In the genomic region with DNA sequence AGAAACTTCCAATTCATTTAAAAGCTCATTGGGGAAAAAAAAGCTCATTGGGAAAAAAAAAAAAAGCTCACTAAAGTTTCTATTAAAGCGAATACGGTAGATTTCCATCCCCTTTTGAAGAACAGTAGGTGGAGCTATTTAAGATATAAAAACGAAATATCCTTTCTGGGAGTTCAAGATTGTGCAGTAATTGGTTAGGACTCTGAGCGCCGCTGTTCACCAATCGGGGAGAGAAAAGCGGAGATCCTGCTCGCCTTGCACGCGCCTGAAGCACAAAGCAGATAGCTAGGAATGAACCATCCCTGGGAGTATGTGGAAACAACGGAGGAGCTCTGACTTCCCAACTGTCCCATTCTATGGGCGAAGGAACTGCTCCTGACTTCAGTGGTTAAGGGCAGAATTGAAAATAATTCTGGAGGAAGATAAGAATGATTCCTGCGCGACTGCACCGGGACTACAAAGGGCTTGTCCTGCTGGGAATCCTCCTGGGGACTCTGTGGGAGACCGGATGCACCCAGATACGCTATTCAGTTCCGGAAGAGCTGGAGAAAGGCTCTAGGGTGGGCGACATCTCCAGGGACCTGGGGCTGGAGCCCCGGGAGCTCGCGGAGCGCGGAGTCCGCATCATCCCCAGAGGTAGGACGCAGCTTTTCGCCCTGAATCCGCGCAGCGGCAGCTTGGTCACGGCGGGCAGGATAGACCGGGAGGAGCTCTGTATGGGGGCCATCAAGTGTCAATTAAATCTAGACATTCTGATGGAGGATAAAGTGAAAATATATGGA, we compare ENCODE assay signal across 8 cellular contexts. TPM values are rescaled to one million over a fixed set of nuclear protein-coding genes. Genes with fewer than 3 reads are reported as not detected.
DNase-seq lines count a peak whose midpoint lies in the region; ATAC-seq lines count a peak whose summit lies in the region.

Gene PCDHGA12 (plus strand): TSS at position 176 of the 782 bp plus-strand sequence. CDS start 253 bp downstream, at position 429.

- H2AFZ ChIP-seq in ACC112 (ENCODE audit: low read length, unreplicated experiment): peak within 1 kb of the TSS; percentile 13

- H3K9me3 Mint-ChIP-seq in activated naive CD4-positive, alpha-beta T cell treated with anti-CD3 and anti-CD28 coated beads, Interleukin-2, amount 50 U/mL, for 72 hours: peaks cover 26 to 35% of the 10 kb centered on the region in 2 donors
- H3K9me3 Mint-ChIP-seq in stimulated activated naive CD8-positive, alpha-beta T cell treated with anti-CD3 and anti-CD28 coated beads, Interleukin-15, amount 100 ng/mL, for 72 hours: peaks cover 18 to 49% of the 10 kb centered on the region in 2 donors

- peak within 1 kb of the TSS; percentile 81 to 84 for H3K4me3 Mint-ChIP-seq in stimulated activated naive CD8-positive, alpha-beta T cell treated with anti-CD3 and anti-CD28 coated beads, Interleukin-15, amount 100 ng/mL, for 72 hours

- H3K27me3 ChIP-seq in ACC112 (ENCODE audit: insufficient read depth, low read length): peaks cover 22% of the 10 kb centered on the region; the same call in 1 of the 2 replicates

- ATAC-seq in GM18861 (IDR thresholded peaks at IDR 0.05; ENCODE audit: unreplicated experiment): peak; percentile 74
- ATAC-seq in HG03159 (IDR thresholded peaks at IDR 0.05; ENCODE audit: unreplicated experiment): peak; percentile 87
- ATAC-seq in activated naive CD4-positive, alpha-beta T cell treated with anti-CD3 and anti-CD28 coated beads, Interleukin-2, amount 50 U/mL, for 72 hours: peak; percentile 48 to 80
- peak; percentile 93 for ATAC-seq in left ventricle myocardium superior
- peak; percentile 83 for ATAC-seq in stimulated activated naive CD8-positive, alpha-beta T cell treated with anti-CD3 and anti-CD28 coated beads, Interleukin-15, amount 100 ng/mL, for 72 hours
- ATAC-seq in GM18519 (IDR thresholded peaks at IDR 0.05; ENCODE audit: low FRiP score, unreplicated experiment): no peak

- H3K79me2 ChIP-seq in ACC112 (ENCODE audit: control insufficient read depth, insufficient read depth, low read length, unreplicated experiment): no peaks in the 10 kb centered on the region

- peaks cover 20% of the 10 kb centered on the region for H3K4me1 Mint-ChIP-seq in stimulated activated naive CD8-positive, alpha-beta T cell treated with anti-CD3 and anti-CD28 coated beads, Interleukin-15, amount 100 ng/mL, for 72 hours

- DNase-seq in activated naive CD4-positive, alpha-beta T cell treated with anti-CD3 and anti-CD28 coated beads, Interleukin-2, amount 50 U/mL, for 72 hours (ENCODE audit: low spot score in 2 of 2): no peak
- peak; percentile 65 for DNase-seq in left ventricle myocardium superior
- peak in 1 of 2 donors; percentile 46 for DNase-seq in stimulated activated naive CD8-positive, alpha-beta T cell treated with anti-CD3 and anti-CD28 coated beads, Interleukin-15, amount 100 ng/mL, for 72 hours
- no peak for DNase-seq in NCI-H2227 (lab: John Stamatoyannopoulos, UW; ENCODE audit: unreplicated experiment)

- intact Hi-C loops in left ventricle myocardium superior (cut with micrococcal nuclease): no loop called here

- H3K36me3 ChIP-seq in ACC112 (ENCODE audit: insufficient read depth, low read length): no peaks in the 10 kb centered on the region

- H3K4me1 ChIP-seq in ACC112 (ENCODE audit: control insufficient read depth, insufficient read depth, low read length, unreplicated experiment): no peaks in the 10 kb centered on the region

- peak within 1 kb of the TSS in 1 of 2 donors; percentile 81 for H3K27ac Mint-ChIP-seq in activated naive CD4-positive, alpha-beta T cell treated with anti-CD3 and anti-CD28 coated beads, Interleukin-2, amount 50 U/mL, for 72 hours
- peak within 1 kb of the TSS; percentile 72 to 76 for H3K27ac Mint-ChIP-seq in stimulated activated naive CD8-positive, alpha-beta T cell treated with anti-CD3 and anti-CD28 coated beads, Interleukin-15, amount 100 ng/mL, for 72 hours

- H3K27ac ChIP-seq in ACC112 (ENCODE audit: low read depth, low read length): no peak within 1 kb of the TSS

- H3K36me3 Mint-ChIP-seq in activated naive CD4-positive, alpha-beta T cell treated with anti-CD3 and anti-CD28 coated beads, Interleukin-2, amount 50 U/mL, for 72 hours: peaks cover 36 to 66% of the 10 kb centered on the region in 2 donors

- H3K4me3 ChIP-seq in ACC112 (ENCODE audit: low read depth, low read length): peak within 1 kb of the TSS; percentile 70

- H3K27me3 Mint-ChIP-seq in stimulated activated naive CD8-positive, alpha-beta T cell treated with anti-CD3 and anti-CD28 coated beads, Interleukin-15, amount 100 ng/mL, for 72 hours: peaks cover 77% of the 10 kb centered on the region

RNA-seq across cellular contexts. Expression of gene PCDHGA12, which starts in this region (rescaled TPM):
- total RNA-seq in activated naive CD4-positive, alpha-beta T cell treated with anti-CD3 and anti-CD28 coated beads, Interleukin-2, amount 50 U/mL, for 72 hours: under 1 TPM; 0.10 to 0.16 TPM
- total RNA-seq in left ventricle myocardium superior: 5.1 TPM

Comparison
In these comparisons a context has a peak if more than half of its experiments do, and no peak if none do; other contexts are left out.
1. Peak in ATAC-seq in activated naive CD4-positive, alpha-beta T cell treated with anti-CD3 and anti-CD28 coated beads, Interleukin-2, amount 50 U/mL, for 72 hours; RNA of the gene not detected or under 1 TPM.